Comparison of ENCODE assay signal across 19 cellular contexts in genomic region chr2:233114421-233114861, GRCh38. TPM values are rescaled to one million over a fixed set of nuclear protein-coding genes. Genes with fewer than 3 reads are reported as not detected.
DNase-seq lines count a peak whose midpoint lies in the region; ATAC-seq and TF ChIP-seq lines count a peak whose summit lies in the region.
"Had no signal": no experiment of that assay in that cellular context is flagged by ENCODE, and none has a peak within 500 bp of the region (broad histone marks: within the 10 kb centered on the region; RNA-seq: fewer than 3 reads in every experiment).

No MANE protein-coding gene starts in this region.

- CTCF ChIA-PET in activated CD8-positive, alpha-beta memory T cell treated with anti-CD3 and anti-CD28 coated beads, Interleukin-2, amount 10 ng/mL, durations not matched to agents 7 days and 5 days (lab: Charles Lee) = interaction anchor here (1.3 to 1.4 kb wide), 2 partner anchors 28 to 61 kb away, joined by 3 to 5 read pairs; no protein-coding TSS in a partner anchor

- no peak overlapping the region for H3K4me3 Mint-ChIP-seq in activated CD8-positive, alpha-beta memory T cell treated with anti-CD3 and anti-CD28 coated beads, Interleukin-2, amount 10 ng/mL, durations not matched to agents 7 days and 5 days
- peak overlapping the region; percentile 36 for H3K4me3 Mint-ChIP-seq in stimulated activated memory B cell treated with anti-CD40 and anti-IgM and Interleukin-4, amounts not matched to agents 10 μg/mL and 1 μg/mL and 100 μg/mL, for 72 hours

- ATAC-seq in activated CD8-positive, alpha-beta memory T cell treated with anti-CD3 and anti-CD28 coated beads, Interleukin-2, amount 10 ng/mL, durations not matched to agents 7 days and 5 days = peak; percentile 36
- ATAC-seq in RWPE2 (ENCODE audit: low read depth) = no peak
- peak; percentile 52 for ATAC-seq in stimulated activated memory B cell treated with anti-CD40 and anti-IgM and Interleukin-4, amounts not matched to agents 10 μg/mL and 1 μg/mL and 100 μg/mL, for 72 hours
- ATAC-seq: A549, lower lobe of right lung had no signal

- H3K27ac ChIP-seq in RWPE2 (ENCODE audit: poor library complexity, severe bottlenecking) = no peak overlapping the region
- H3K27ac ChIP-seq: A549, colonic mucosa, lower lobe of right lung, right atrium auricular region, tibial nerve, VCaP had no signal

- no peaks in the 10 kb centered on the region for H3K9me3 Mint-ChIP-seq in activated CD8-positive, alpha-beta memory T cell treated with anti-CD3 and anti-CD28 coated beads, Interleukin-2, amount 10 ng/mL, durations not matched to agents 7 days and 5 days (ENCODE audit: low read depth)
- H3K9me3 Mint-ChIP-seq in stimulated activated memory B cell treated with anti-CD40 and anti-IgM and Interleukin-4, amounts not matched to agents 10 μg/mL and 1 μg/mL and 100 μg/mL, for 72 hours = no peaks in the 10 kb centered on the region

- H3K36me3 Mint-ChIP-seq in activated CD8-positive, alpha-beta memory T cell treated with anti-CD3 and anti-CD28 coated beads, Interleukin-2, amount 10 ng/mL, durations not matched to agents 7 days and 5 days = peaks cover 18% of the 10 kb centered on the region
- peaks cover 60% of the 10 kb centered on the region for H3K36me3 Mint-ChIP-seq in stimulated activated memory B cell treated with anti-CD40 and anti-IgM and Interleukin-4, amounts not matched to agents 10 μg/mL and 1 μg/mL and 100 μg/mL, for 72 hours

- H3K4me3 ChIP-seq in RWPE2 (ENCODE audit: severe bottlenecking) (no peak overlapping the region), choroid plexus epithelial cell (ENCODE audit: low read depth, low read length) (no peak overlapping the region)
- H3K4me3 ChIP-seq: A549, colonic mucosa, lower lobe of right lung, right atrium auricular region, tibial nerve had no signal

- H3K36me3 ChIP-seq in RWPE2 (ENCODE audit: low read depth) = no peaks in the 10 kb centered on the region
- H3K36me3 ChIP-seq: colonic mucosa, lower lobe of right lung, right atrium auricular region, tibial nerve had no signal

- no peaks in the 10 kb centered on the region for H3K27me3 ChIP-seq in RWPE2 (ENCODE audit: insufficient read depth, poor library complexity, severe bottlenecking)
- H3K27me3 ChIP-seq: colonic mucosa, right atrium auricular region, tibial nerve had no signal

- H3K4me1 ChIP-seq in RWPE2 (ENCODE audit: insufficient read depth, poor library complexity, severe bottlenecking) = no peaks in the 10 kb centered on the region
- H3K4me1 ChIP-seq: A549, colonic mucosa, lower lobe of right lung, right atrium auricular region, tibial nerve had no signal

- peaks cover 51% of the 10 kb centered on the region for H3K4me1 Mint-ChIP-seq in activated CD8-positive, alpha-beta memory T cell treated with anti-CD3 and anti-CD28 coated beads, Interleukin-2, amount 10 ng/mL, durations not matched to agents 7 days and 5 days
- peaks cover 81% of the 10 kb centered on the region for H3K4me1 Mint-ChIP-seq in stimulated activated memory B cell treated with anti-CD40 and anti-IgM and Interleukin-4, amounts not matched to agents 10 μg/mL and 1 μg/mL and 100 μg/mL, for 72 hours

- no peaks in the 10 kb centered on the region for H3K27me3 Mint-ChIP-seq in activated CD8-positive, alpha-beta memory T cell treated with anti-CD3 and anti-CD28 coated beads, Interleukin-2, amount 10 ng/mL, durations not matched to agents 7 days and 5 days
- no peaks in the 10 kb centered on the region for H3K27me3 Mint-ChIP-seq in stimulated activated memory B cell treated with anti-CD40 and anti-IgM and Interleukin-4, amounts not matched to agents 10 μg/mL and 1 μg/mL and 100 μg/mL, for 72 hours

- TF ChIP-seq CTCF in RWPE2 (IDR thresholded peaks at IDR 0.05; ENCODE audit: poor library complexity, severe bottlenecking) (no peak), choroid plexus epithelial cell (conservative IDR thresholded peaks at IDR 0.05; ENCODE audit: low read depth, low read length) (no peak)

- peak overlapping the region; percentile 32 for H3K27ac Mint-ChIP-seq in activated CD8-positive, alpha-beta memory T cell treated with anti-CD3 and anti-CD28 coated beads, Interleukin-2, amount 10 ng/mL, durations not matched to agents 7 days and 5 days
- H3K27ac Mint-ChIP-seq in stimulated activated memory B cell treated with anti-CD40 and anti-IgM and Interleukin-4, amounts not matched to agents 10 μg/mL and 1 μg/mL and 100 μg/mL, for 72 hours = peak overlapping the region; percentile 79

- H3K9me3 ChIP-seq in RWPE2 (ENCODE audit: severe bottlenecking) = no peaks in the 10 kb centered on the region
- H3K9me3 ChIP-seq: A549, colonic mucosa, lower lobe of right lung, right atrium auricular region, tibial nerve had no signal

- DNase-seq in activated CD8-positive, alpha-beta memory T cell treated with anti-CD3 and anti-CD28 coated beads, Interleukin-2, amount 10 ng/mL, durations not matched to agents 7 days and 5 days = peak; percentile 49
- no peak for DNase-seq in activated CD8-positive, alpha-beta memory T cell treated with anti-CD3 and anti-CD28 coated beads, Interleukin-2, amount 50 U/mL, for 4 hours
- DNase-seq in RWPE2 (ENCODE audit: low spot score) = peak; percentile 26
- peak; percentile 37 for DNase-seq in choroid plexus epithelial cell (ENCODE audit: low read depth)
- no peak for DNase-seq in NCI-H1092 treated with DMSO at 0.1 percent for 48 hours (lab: John Stamatoyannopoulos, UW)
- no peak for DNase-seq in effector CD8-positive, alpha-beta T cell (lab: John Stamatoyannopoulos, UW)
- DNase-seq in stimulated activated naive CD4-positive, alpha-beta T cell treated with Interleukin-2 at 50 U/mL for 16 hours (lab: John Stamatoyannopoulos, UW) = no peak
- DNase-seq: Calu3; colonic mucosa; GDM1; lower lobe of right lung; NCI-H1048; NCI-H2171; stimulated activated CD4-positive, alpha-beta T cell treated with anti-CD3 and anti-CD28 coated beads, Interleukin-2, amount 100 ng/mL, for 24 hours had no signal

RNA-seq across cellular contexts. Expression of gene INPP5D, which starts 54.3 kb away (rescaled TPM):
- total RNA-seq in activated CD8-positive, alpha-beta memory T cell treated with anti-CD3 and anti-CD28 coated beads, Interleukin-2, amount 10 ng/mL, durations not matched to agents 7 days and 5 days = 100 to 1,000 TPM; 140 to 152 TPM
- total RNA-seq: Calu3 had no signal

Comparison
In these comparisons a context has a peak if more than half of its experiments do, and no peak if none do; other contexts are left out.
1. DNase-seq: peak in activated CD8-positive, alpha-beta memory T cell treated with anti-CD3 and anti-CD28 coated beads, Interleukin-2, amount 10 ng/mL, durations not matched to agents 7 days and 5 days (single experiment), RWPE2 (single experiment) and choroid plexus epithelial cell (single experiment); none in activated CD8-positive, alpha-beta memory T cell treated with anti-CD3 and anti-CD28 coated beads, Interleukin-2, amount 50 U/mL, for 4 hours (single experiment), NCI-H1092 treated with DMSO at 0.1 percent for 48 hours (single experiment), effector CD8-positive, alpha-beta T cell (single experiment) and stimulated activated naive CD4-positive, alpha-beta T cell treated with Interleukin-2 at 50 U/mL for 16 hours (single experiment).